In the genomic region with DNA sequence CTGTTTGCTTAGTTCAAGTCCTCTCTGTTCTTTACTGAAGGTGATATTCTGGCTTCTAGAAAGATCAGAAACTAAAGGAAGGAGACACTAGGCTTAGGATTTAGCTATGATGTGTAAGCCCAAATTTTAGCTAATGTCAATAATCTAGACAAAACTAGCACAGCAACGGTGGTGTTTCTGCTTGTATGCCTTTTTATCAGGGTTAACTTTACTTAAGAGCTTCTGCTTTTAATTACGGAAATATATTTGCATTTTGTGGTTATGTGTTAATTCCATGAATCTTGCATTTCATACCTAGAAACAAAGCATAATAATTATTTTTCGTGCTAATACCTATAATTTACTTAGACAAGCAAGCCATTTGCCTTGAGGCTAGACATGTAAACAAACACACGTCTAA, we compare ENCODE assay signal across 21 cellular contexts.
DNase-seq lines count a peak whose midpoint lies in the region; ATAC-seq, FAIRE-seq and TF ChIP-seq lines count a peak whose summit lies in the region.
"Had no signal": no experiment of that assay in that cellular context is flagged by ENCODE, and none has a peak within 500 bp of the region (broad histone marks: within the 10 kb centered on the region; RNA-seq: fewer than 3 reads in every experiment).

No MANE protein-coding gene starts in this region.

- no peaks in the 10 kb centered on the region; the same call in 1 of the 2 replicates for H4K20me1 ChIP-seq in Karpas-422 (ENCODE audit: insufficient read depth, low read depth, low read length)
- peaks cover 81% of the 10 kb centered on the region for H4K20me1 ChIP-seq in OCI-LY3 (ENCODE audit: insufficient read depth, low read length)
- no peaks in the 10 kb centered on the region for H4K20me1 ChIP-seq in keratinocyte (ENCODE audit: control insufficient read depth, extremely low read depth, insufficient read depth, low read length)

- DNase-seq in D721Med (ENCODE audit: insufficient read length, low spot score) (no peak), Karpas-422 (no peak), keratinocyte (ENCODE audit: low read depth, low spot score) (no peak), GM20000 (ENCODE audit: low spot score) (no peak), SIG-M5 treated with dmso at 0.1 percent for 504 hours (lab: John Stamatoyannopoulos, UW; ENCODE audit: unreplicated experiment) (no peak)
- DNase-seq: DMS79 treated with DMSO at 0.1 percent for 48 hours, KG1, NCI-H1436, NCI-H2029 treated with DMSO at 0.1 percent for 48 hours, NCI-H446 treated with DMSO at 0.1 percent for 48 hours, PC-9, SIG-M5, T-helper 2 cell had no signal

- peaks cover 53% of the 10 kb centered on the region for H3K4me1 ChIP-seq in Karpas-422 (ENCODE audit: low read length)
- peaks cover 58% of the 10 kb centered on the region for H3K4me1 ChIP-seq in OCI-LY3 (ENCODE audit: low read length)
- peaks cover 11% of the 10 kb centered on the region for H3K4me1 ChIP-seq in keratinocyte (ENCODE audit: control insufficient read depth, extremely low read depth, insufficient read depth, low read length)

- H3K79me2 ChIP-seq in Karpas-422 (ENCODE audit: low read length) (peaks cover 89% of the 10 kb centered on the region), OCI-LY3 (ENCODE audit: low read length) (peaks cover 98% of the 10 kb centered on the region), keratinocyte (ENCODE audit: control insufficient read depth, insufficient read depth, low read length) (no peaks in the 10 kb centered on the region)

- no peak overlapping the region for H3K4me3 ChIP-seq in Karpas-422 (ENCODE audit: low read length)
- H3K4me3 ChIP-seq in OCI-LY3 (ENCODE audit: low read length), result no peak overlapping the region
- H3K4me3 ChIP-seq in keratinocyte (ENCODE audit: control insufficient read depth in 2 of 3, extremely low read depth in 1 of 3, insufficient read depth in 2 of 3, low read depth in 1 of 3, low read length in 3 of 3), result no peak overlapping the region
- H3K4me3 ChIP-seq: A549, PC-9 had no signal

- peak overlapping the region; percentile 2; the same call in 1 of the 2 replicates for H3K27ac ChIP-seq in Karpas-422 (ENCODE audit: low read length)
- peak overlapping the region; percentile 40 for H3K27ac ChIP-seq in OCI-LY3 (ENCODE audit: low read length)
- no peak overlapping the region for H3K27ac ChIP-seq in keratinocyte (ENCODE audit: control insufficient read depth, insufficient read depth, low read length)
- H3K27ac ChIP-seq: A549, C4-2B, PC-9, RWPE1 had no signal

- H2AFZ ChIP-seq in Karpas-422 (ENCODE audit: low read length) (no peak overlapping the region), OCI-LY3 (ENCODE audit: low read depth, low read length) (no peak overlapping the region), keratinocyte (ENCODE audit: control insufficient read depth, low read length) (no peak overlapping the region)
- H2AFZ ChIP-seq: PC-9 had no signal

- H3K9me2 ChIP-seq in Karpas-422 (replicated peaks; ENCODE audit: insufficient read depth, low read length), result no peaks in the 10 kb centered on the region

- no peaks in the 10 kb centered on the region for H3K27me3 ChIP-seq in Karpas-422 (ENCODE audit: low read length)
- no peaks in the 10 kb centered on the region for H3K27me3 ChIP-seq in OCI-LY3 (ENCODE audit: low read depth, low read length)
- H3K27me3 ChIP-seq in keratinocyte (ENCODE audit: control insufficient read depth, extremely low read depth, insufficient read depth, low read length), result no peaks in the 10 kb centered on the region

- dilution Hi-C loops in keratinocyte (cut with MboI; ENCODE audit: extremely low pct_ligation_motif_present, low sequenced_read_pairs), result no loop called here

- ATAC-seq in HG03342 (IDR thresholded peaks at IDR 0.05; ENCODE audit: unreplicated experiment) (no peak), HG02840 (IDR thresholded peaks at IDR 0.05; ENCODE audit: low FRiP score, unreplicated experiment) (no peak)
- ATAC-seq: A549, HCT116, HepG2 had no signal

- TF ChIP-seq CTCF in D721Med (IDR thresholded peaks at IDR 0.05; ENCODE audit: insufficient read depth, missing control alignments) (no peak), OCI-LY3 (IDR thresholded peaks at IDR 0.05; ENCODE audit: low read depth, low read length) (no peak), keratinocyte (optimal IDR thresholded peaks at IDR 0.05 in 1 of 3, IDR thresholded peaks at IDR 0.05 in 1 of 3, conservative IDR thresholded peaks at IDR 0.05 in 1 of 3; ENCODE audit: extremely low read depth in 1 of 3, insufficient read depth in 2 of 3, low read length in 3 of 3) (no peak), GM20000 (IDR thresholded peaks at IDR 0.05; ENCODE audit: extremely low read depth, missing control alignments) (no peak)

- H3K9me3 ChIP-seq in Karpas-422 (ENCODE audit: low read length) (no peaks in the 10 kb centered on the region), OCI-LY3 (ENCODE audit: insufficient read depth, low read length) (no peaks in the 10 kb centered on the region), keratinocyte (ENCODE audit: control insufficient read depth, low read depth, low read length) (no peaks in the 10 kb centered on the region)
- H3K9me3 ChIP-seq: A549 had no signal

- H3K4me2 ChIP-seq in Karpas-422 (ENCODE audit: low read depth, low read length, poor library complexity, severe bottlenecking) (no peak overlapping the region), OCI-LY3 (ENCODE audit: low read length) (peak overlapping the region; percentile 16; the same call in 1 of the 2 replicates), keratinocyte (ENCODE audit: control insufficient read depth, extremely low read depth, insufficient read depth, low read depth, low read length) (no peak overlapping the region)
- H3K4me2 ChIP-seq: A549, PC-9 had no signal

- H3K36me3 ChIP-seq in Karpas-422 (ENCODE audit: insufficient read depth, low read length) (peaks cover 70% of the 10 kb centered on the region), OCI-LY3 (replicated peaks; ENCODE audit: low read depth, low read length) (peaks cover 89% of the 10 kb centered on the region), keratinocyte (ENCODE audit: control insufficient read depth in 2 of 2, extremely low read depth in 1 of 2, insufficient read depth in 2 of 2, low read length in 2 of 2) (no peaks in the 10 kb centered on the region)

- FAIRE-seq in D721Med (lab: Jason Lieb, UNC) (peak; percentile 70), keratinocyte (lab: Jason Lieb, UNC) (peak; percentile 20)
- FAIRE-seq: A549, HepG2 had no signal

- H3K9ac ChIP-seq in Karpas-422 (ENCODE audit: low read length) (no peak overlapping the region), OCI-LY3 (ENCODE audit: low read length) (no peak overlapping the region), keratinocyte (ENCODE audit: control insufficient read depth, extremely low read depth, insufficient read depth, low read length) (no peak overlapping the region)

- H3K9me1 ChIP-seq in keratinocyte (ENCODE audit: control insufficient read depth, extremely low read depth, insufficient read depth, low read length), result no peaks in the 10 kb centered on the region
